In genomic region chr12:29380536-29381523, GRCh38 we compare ENCODE assay signal across 8 cellular contexts. TPM values are rescaled to one million over a fixed set of nuclear protein-coding genes. Genes with fewer than 3 reads are reported as not detected.
DNase-seq lines count a peak whose midpoint lies in the region; ATAC-seq and TF ChIP-seq lines count a peak whose summit lies in the region.

Gene ERGIC2 (minus strand): TSS chr12:29381172. CDS start chr12:29371633, 9,539 bp downstream.

- WGBS in smooth muscle cell (ENCODE audit: low lambda C conversion rate), result under 1% methylated on average over 55 of the region's 55 CpGs

- H3K27me3 ChIP-seq in AG04450 (ENCODE audit: control insufficient read depth, insufficient read depth, low read length), result no peaks in the 10 kb centered on the region
- H3K27me3 ChIP-seq in smooth muscle cell (ENCODE audit: low read depth), result no peaks in the 10 kb centered on the region

- peak within 1 kb of the TSS; percentile 99 for H2AFZ ChIP-seq in smooth muscle cell (ENCODE audit: low read depth)

- H3K36me3 ChIP-seq in smooth muscle cell (ENCODE audit: low read depth), result no peaks in the 10 kb centered on the region

- H3K9me3 ChIP-seq in AG04450 (ENCODE audit: control insufficient read depth, insufficient read depth, low read length) (no peaks in the 10 kb centered on the region), smooth muscle cell (replicated peaks; ENCODE audit: low read depth) (no peaks in the 10 kb centered on the region)

- H3K4me3 Mint-ChIP-seq in WTC11, result peak within 1 kb of the TSS; percentile 88

- H3K27ac ChIP-seq in AG04450 (ENCODE audit: low read depth, low read length) (peak within 1 kb of the TSS; percentile 92), smooth muscle cell (ENCODE audit: low read depth) (peak within 1 kb of the TSS; percentile 95)

- H3K9ac ChIP-seq in smooth muscle cell (ENCODE audit: low read depth), result peak within 1 kb of the TSS; percentile 98

- H3K4me1 ChIP-seq in smooth muscle cell (ENCODE audit: low read depth), result peaks cover 10% of the 10 kb centered on the region

- DNase-seq in AG04450 (ENCODE audit: low read depth, low spot score), result peak; percentile 97
- DNase-seq in NCI-H226, result peak; percentile 94
- peak; percentile 87 for DNase-seq in WTC11 (ENCODE audit: low spot score)
- DNase-seq in cardiac fibroblast (ENCODE audit: low read depth in 2 of 2), result peak; percentile 100
- peak; percentile 88 for DNase-seq in iPS-NIHi7 (ENCODE audit: extremely low spot score)
- peak; percentile 65 for DNase-seq in smooth muscle cell (lab: John Stamatoyannopoulos, UW; ENCODE audit: unreplicated experiment)

- peak within 1 kb of the TSS; percentile 91 for H3K27ac Mint-ChIP-seq in WTC11

- H3K4me1 Mint-ChIP-seq in WTC11, result peaks cover 12% of the 10 kb centered on the region

- H3K79me2 ChIP-seq in smooth muscle cell (ENCODE audit: low read depth), result peaks cover 47% of the 10 kb centered on the region

- CTCF ChIA-PET in AG04450 (lab: Charles Lee) (no interaction called here), WTC11 (lab: Charles Lee) (interaction anchor here (1.3 kb wide), 1 partner anchor 521 kb away, joined by 3 read pairs; no protein-coding TSS in a partner anchor)

- H4K20me1 ChIP-seq in smooth muscle cell (ENCODE audit: low read depth), result peaks cover 9% of the 10 kb centered on the region

- H3K36me3 Mint-ChIP-seq in WTC11, result no peaks in the 10 kb centered on the region

- H3F3A ChIP-seq in smooth muscle cell (ENCODE audit: low read depth), result no peaks in the 10 kb centered on the region

- 0 out of 2 replicates have a peak, but pooled peaks cover 7% of the 10 kb centered on the region for H3K9me3 Mint-ChIP-seq in WTC11

- H3K4me2 ChIP-seq in smooth muscle cell, result peak within 1 kb of the TSS; percentile 92

- POLR2A ChIA-PET in AG04450 (lab: Yijun Ruan, JAX), result interaction anchor here (0.7 kb wide), 1 partner anchor 1315 kb away, joined by 4 read pairs; the partner anchor contains the start of gene IPO8
- POLR2A ChIA-PET in WTC11 (lab: Charles Lee), result interaction anchor here (0.6 kb wide), 1 partner anchor 170 kb away, joined by 5 read pairs; no protein-coding TSS in a partner anchor

- ATAC-seq in GM18909 (IDR thresholded peaks at IDR 0.05; ENCODE audit: poor library complexity, unreplicated experiment) (peak; percentile 96), HG03175 (IDR thresholded peaks at IDR 0.05; ENCODE audit: unreplicated experiment) (peak; percentile 97), WTC11 (peak; percentile 96)

- no peak for TF ChIP-seq CTCF in AG04450 (IDR thresholded peaks at IDR 0.05; ENCODE audit: low read depth, low read length)
- TF ChIP-seq CTCF in WTC11 (IDR thresholded peaks at IDR 0.05), result no peak
- TF ChIP-seq CTCF in cardiac fibroblast (IDR thresholded peaks at IDR 0.05; ENCODE audit: low read depth, low read length), result no peak
- TF ChIP-seq CTCF in smooth muscle cell (IDR thresholded peaks at IDR 0.05; ENCODE audit: borderline replicate concordance, insufficient read depth, poor library complexity, severe bottlenecking), result no peak

- H3K4me3 ChIP-seq in AG04450 (ENCODE audit: low read depth, low read length) (peak within 1 kb of the TSS; percentile 99), cardiac fibroblast (replicated peaks in 1 of 2; ENCODE audit: low read depth in 2 of 2, low read length in 2 of 2) (peak within 1 kb of the TSS; percentile 99 to 100), smooth muscle cell (peak within 1 kb of the TSS; percentile 83)

- 0 out of 2 replicates have a peak, but pooled peaks cover 5% of the 10 kb centered on the region for H3K27me3 Mint-ChIP-seq in WTC11 (ENCODE audit: low read depth)

TF ChIP-seq in WTC11, 78 proteins besides CTCF, POLR2A, EP300 and RAD21 (continues in another document):
- TF ChIP-seq FOXP4 (CRISPR knock-in tag; IDR thresholded peaks at IDR 0.05) (no peak), MLX (CRISPR knock-in tag; IDR thresholded peaks at IDR 0.05) (no peak), ZBTB21 (CRISPR knock-in tag; IDR thresholded peaks at IDR 0.05; ENCODE audit: borderline replicate concordance) (no peak), AFF4 (CRISPR knock-in tag; IDR thresholded peaks at IDR 0.05; ENCODE audit: borderline replicate concordance) (no peak), FOXK1 (CRISPR knock-in tag; IDR thresholded peaks at IDR 0.05) (peak; percentile 67; the same call in 1 of the 2 replicates), SP1 (CRISPR knock-in tag; conservative IDR thresholded peaks at IDR 0.05) (peak; percentile 73; the same call in 1 of the 2 replicates), STAT6 (CRISPR knock-in tag; conservative IDR thresholded peaks at IDR 0.05; ENCODE audit: low read depth) (no peak), ZNF416 (CRISPR knock-in tag; IDR thresholded peaks at IDR 0.05) (no peak), USF1 (CRISPR knock-in tag; IDR thresholded peaks at IDR 0.05) (no peak)

RNA-seq across cellular contexts. Expression of gene ERGIC2, which starts in this region (rescaled TPM):
- polyA plus RNA-seq in AG04450 (2011; rRNA removed), result 42.8 and 62.5 TPM in 2 replicates
- 17.1 and 33.1 TPM in 2 replicates for polyA minus RNA-seq in AG04450 (2011; rRNA and poly(A)+ RNA removed)
- total RNA-seq in WTC11 (2021), result 46.7 to 55.2 TPM (median 51.4 TPM) in 3 replicates
- 121 and 152 TPM in 2 replicates for total RNA-seq in smooth muscle cell
- 139 and 177 TPM in 2 replicates for polyA plus RNA-seq in smooth muscle cell

Comparison
In these comparisons a context has a peak if more than half of its experiments do, and no peak if none do; other contexts are left out.
1. Peak in every context shown above with its lines: DNase-seq, ATAC-seq, H3K4me3 ChIP-seq and H3K27ac ChIP-seq.